1 cellular context compared by ENCODE assay signal in genomic region chr7:139362981-139363380, GRCh38.
TF ChIP-seq lines count a peak whose summit lies in the region.

No MANE protein-coding gene starts in this region.

TF ChIP-seq in A549, 52 proteins besides CTCF, POLR2A, EP300 and RAD21 (continued from another document):
- no peak for TF ChIP-seq KDM5A (IDR thresholded peaks at IDR 0.05)
- no peak for TF ChIP-seq CHD4 (IDR thresholded peaks at IDR 0.05; ENCODE audit: borderline replicate concordance)
- TF ChIP-seq HOXA7 (CRISPR knock-in tag; IDR thresholded peaks at IDR 0.05) = no peak
- no peak for TF ChIP-seq SREBF2 (IDR thresholded peaks at IDR 0.05)
- TF ChIP-seq ESRRA (IDR thresholded peaks at IDR 0.05; ENCODE audit: borderline replicate concordance, low read length) = no peak
- TF ChIP-seq FOSL2 (IDR thresholded peaks at IDR 0.05) = no peak
- TF ChIP-seq FOSL2 (CRISPR knock-in tag; IDR thresholded peaks at IDR 0.05) = no peak
- TF ChIP-seq TP53 (CRISPR knock-in tag; IDR thresholded peaks at IDR 0.05) = no peak
- no peak for TF ChIP-seq CBX2 (IDR thresholded peaks at IDR 0.05; ENCODE audit: borderline replicate concordance, low read depth)
- no peak for TF ChIP-seq BCL3 (IDR thresholded peaks at IDR 0.05)
- no peak for TF ChIP-seq HEYL (CRISPR knock-in tag; IDR thresholded peaks at IDR 0.05)
- no peak for TF ChIP-seq HOXB13 (CRISPR knock-in tag; IDR thresholded peaks at IDR 0.05; ENCODE audit: low read depth)
